ENCODE assay signal across 20 cellular contexts in the genomic region with DNA sequence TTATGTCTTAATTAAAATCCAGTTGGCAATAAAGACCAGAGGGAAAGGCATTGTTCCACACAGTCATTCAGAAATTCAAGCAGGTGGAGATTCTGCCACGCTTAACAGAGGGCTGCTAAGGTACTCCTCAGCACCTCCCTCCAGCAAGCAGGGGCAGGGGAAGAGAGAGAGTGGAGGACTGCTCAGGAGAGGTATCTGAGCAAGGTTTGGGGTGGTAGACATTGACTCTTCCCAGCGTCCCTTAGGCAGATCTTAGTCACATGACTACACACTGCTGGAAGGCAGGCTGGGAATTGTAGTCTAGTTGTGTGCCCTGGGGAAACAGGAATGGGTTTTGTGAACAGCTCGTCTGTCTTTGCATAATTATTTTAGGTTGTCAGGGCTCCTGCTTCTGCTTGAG.
DNase-seq lines count a peak whose midpoint lies in the region; ATAC-seq and TF ChIP-seq lines count a peak whose summit lies in the region.
"Had no signal": no experiment of that assay in that cellular context is flagged by ENCODE, and none has a peak within 500 bp of the region (broad histone marks: within the 10 kb centered on the region; RNA-seq: fewer than 3 reads in every experiment).

No MANE protein-coding gene starts in this region.

- H3K9ac ChIP-seq in neural progenitor cell = no peak overlapping the region

- CTCF ChIA-PET in Calu3 (lab: Charles Lee) = interaction anchor here (0.6 to 1.5 kb wide), 2 partner anchors 16 to 196 kb away, joined by 3 to 7 read pairs; no protein-coding TSS in a partner anchor
- CTCF ChIA-PET in RWPE1 (lab: Yijun Ruan, JAX) = interaction anchor here (0.6 kb wide), 1 partner anchor 11 kb away, joined by 4 read pairs; no protein-coding TSS in a partner anchor

- H3K9me3 Mint-ChIP-seq in Calu3 (ENCODE audit: low read depth, unreplicated experiment) (peaks cover 2% of the 10 kb centered on the region), neural progenitor cell (peaks cover 5% of the 10 kb centered on the region)
- H3K9me3 Mint-ChIP-seq in effector memory CD8-positive, alpha-beta T cell = peaks cover 0 to 3% of the 10 kb centered on the region in 2 donors

- H3K4me3 Mint-ChIP-seq in Calu3 (ENCODE audit: low read depth, unreplicated experiment) (no peak overlapping the region), neural progenitor cell (peak overlapping the region; percentile 29)
- no peak overlapping the region for H3K4me3 Mint-ChIP-seq in effector memory CD8-positive, alpha-beta T cell
- H3K4me3 Mint-ChIP-seq: CD4-positive, CD25-positive, alpha-beta regulatory T cell; T-cell had no signal

- peaks cover 27% of the 10 kb centered on the region for H3K4me1 ChIP-seq in neural progenitor cell

- H3K4me1 Mint-ChIP-seq in Calu3 (ENCODE audit: low read depth, unreplicated experiment) (peaks cover 39% of the 10 kb centered on the region), neural progenitor cell (peaks cover 56% of the 10 kb centered on the region)
- H3K4me1 Mint-ChIP-seq in effector memory CD8-positive, alpha-beta T cell (ENCODE audit: low read depth in 2 of 2) = no peaks in the 10 kb centered on the region

- DNase-seq in Calu3 = peak; percentile 18
- DNase-seq in G401 (ENCODE audit: low spot score) = peak; percentile 28
- DNase-seq in SK-MEL-5 (ENCODE audit: low read depth, low spot score) = peak; percentile 16
- DNase-seq in neural progenitor cell (ENCODE audit: low spot score) = no peak
- no peak for DNase-seq in NK-92 (lab: John Stamatoyannopoulos, UW; ENCODE audit: unreplicated experiment)
- no peak for DNase-seq in RWPE1 (ENCODE audit: low spot score)
- no peak for DNase-seq in effector memory CD8-positive, alpha-beta T cell
- DNase-seq: CD4-positive, CD25-positive, alpha-beta regulatory T cell; GDM1; KBM-7; NCI-H1092; NCI-H1436; NCI-H187 treated with DMSO at 0.1 percent for 48 hours; NCI-H226; NCI-H510A treated with DMSO at 0.1 percent for 48 hours; NCI-H748 treated with DMSO at 0.1 percent for 48 hours; PC-3; RPMI8226; SHP77 treated with DMSO at 0.1 percent for 48 hours; T-cell had no signal

- H3K36me3 Mint-ChIP-seq in Calu3 (ENCODE audit: insufficient read depth, unreplicated experiment) = no peaks in the 10 kb centered on the region
- H3K36me3 Mint-ChIP-seq in neural progenitor cell = no peaks in the 10 kb centered on the region
- H3K36me3 Mint-ChIP-seq in effector memory CD8-positive, alpha-beta T cell (ENCODE audit: insufficient read depth) = no peaks in the 10 kb centered on the region
- H3K36me3 Mint-ChIP-seq: CD4-positive, CD25-positive, alpha-beta regulatory T cell; T-cell had no signal

- BruUV-seq in Calu3 (replicated peaks; lab: Mats Ljungman, UMichigan) = no TSS peak

- no peak overlapping the region for H3K4me2 ChIP-seq in neural progenitor cell

- H3K27ac ChIP-seq in neural progenitor cell (no peak overlapping the region), RWPE1 (no peak overlapping the region)

- intact Hi-C loops in Calu3 (cut with micrococcal nuclease; ENCODE audit: unreplicated experiment) = no loop called here

- H3K36me3 ChIP-seq in neural progenitor cell = no peaks in the 10 kb centered on the region

- H3K79me2 ChIP-seq in neural progenitor cell (ENCODE audit: low read depth) = no peaks in the 10 kb centered on the region

- H3F3A ChIP-seq in neural progenitor cell (ENCODE audit: low read depth) = peaks cover 23% of the 10 kb centered on the region

- H3K9me3 ChIP-seq in neural progenitor cell (ENCODE audit: low read depth) = no peaks in the 10 kb centered on the region

- in situ Hi-C loops in G401 (cut with HindIII; ENCODE audit: low sequenced_read_pairs) (no loop called here), SK-MEL-5 (cut with HindIII; ENCODE audit: low pct_unique_long_range_greater_than_20kb, low sequenced_read_pairs) (no loop called here)

- no peaks in the 10 kb centered on the region for H4K20me1 ChIP-seq in neural progenitor cell (ENCODE audit: low read depth)

- TF ChIP-seq CTCF in Calu3 (IDR thresholded peaks at IDR 0.05; ENCODE audit: unreplicated experiment) = no peak
- no peak for TF ChIP-seq CTCF in neural progenitor cell (IDR thresholded peaks at IDR 0.05)
- TF ChIP-seq CTCF in RWPE1 (conservative IDR thresholded peaks at IDR 0.05; ENCODE audit: low read depth) = no peak

- H3K27me3 Mint-ChIP-seq in Calu3 (ENCODE audit: unreplicated experiment) (no peaks in the 10 kb centered on the region), neural progenitor cell (ENCODE audit: insufficient read depth, low read depth) (peaks cover 6% of the 10 kb centered on the region)
- H3K27me3 Mint-ChIP-seq in effector memory CD8-positive, alpha-beta T cell = peaks cover 21 to 31% of the 10 kb centered on the region in 2 donors

- H2AFZ ChIP-seq in neural progenitor cell (replicated peaks) = peak overlapping the region; percentile 19

- H3K27ac Mint-ChIP-seq in Calu3 (ENCODE audit: unreplicated experiment) = no peak overlapping the region
- peak overlapping the region; percentile 98 for H3K27ac Mint-ChIP-seq in neural progenitor cell
- no peak overlapping the region for H3K27ac Mint-ChIP-seq in effector memory CD8-positive, alpha-beta T cell
- H3K27ac Mint-ChIP-seq: CD4-positive, CD25-positive, alpha-beta regulatory T cell; T-cell had no signal

- POLR2A ChIA-PET in RWPE1 (lab: Yijun Ruan, JAX; ENCODE audit: low non-redundant PET) = no interaction called here

- no peak for ATAC-seq in effector memory CD8-positive, alpha-beta T cell (replicated peaks)
- ATAC-seq: PC-3, T-cell had no signal

- H3K4me3 ChIP-seq in neural progenitor cell = no peak overlapping the region

- H3K27me3 ChIP-seq in neural progenitor cell = no peaks in the 10 kb centered on the region

Comparison
In these comparisons a context has a peak if more than half of its experiments do, and no peak if none do; other contexts are left out.
1. DNase-seq: peak in Calu3 (single experiment), G401 (single experiment) and SK-MEL-5 (single experiment); none in neural progenitor cell (single experiment), NK-92 (single experiment), RWPE1 (single experiment) and effector memory CD8-positive, alpha-beta T cell (0 of 3).